8 cellular contexts compared by ENCODE assay signal in the genomic region with DNA sequence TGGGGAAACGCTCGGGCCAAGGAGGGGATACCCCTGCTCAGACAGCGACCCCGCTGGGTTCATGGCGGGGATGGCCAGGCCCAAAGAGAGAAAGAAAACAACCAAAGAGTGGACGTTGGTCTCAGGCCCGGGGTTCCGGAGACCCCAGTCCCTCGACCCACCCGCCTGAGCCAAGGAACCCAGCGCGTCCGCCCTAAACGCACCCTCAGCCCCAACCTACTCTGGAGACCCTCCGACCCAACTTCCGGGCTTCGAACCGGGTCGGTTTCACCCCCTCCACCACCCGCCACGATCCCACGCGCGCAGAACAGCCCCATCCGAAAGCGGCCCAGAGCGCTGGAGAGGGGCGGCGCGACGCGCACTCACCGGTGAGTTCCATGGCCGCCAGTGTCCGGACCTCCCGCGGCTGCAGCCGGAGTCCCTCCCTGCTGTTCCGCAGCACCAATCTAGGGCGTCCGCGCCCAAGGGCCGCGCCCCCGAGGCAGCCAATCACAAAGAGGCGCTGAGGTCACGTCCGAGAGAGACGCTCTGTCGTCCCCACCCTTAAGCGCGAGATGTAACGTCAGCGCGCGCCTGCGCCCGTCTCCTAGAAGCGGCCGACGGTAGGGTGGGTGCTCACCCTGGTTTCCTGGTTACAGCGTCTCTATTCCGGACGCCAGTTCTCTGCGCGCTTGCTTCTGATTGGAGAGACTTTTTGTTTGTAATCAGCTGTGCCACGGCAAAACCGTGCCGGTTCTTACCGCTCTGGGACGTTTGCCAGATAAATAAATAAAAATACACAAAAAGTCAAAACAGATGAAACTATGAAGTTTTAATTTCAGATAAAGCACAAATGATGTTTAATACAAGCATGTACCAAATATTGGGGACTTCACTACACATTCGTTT. TPM values are rescaled to one million over a fixed set of nuclear protein-coding genes. Genes with fewer than 3 reads are reported as not detected.
DNase-seq lines count a peak whose midpoint lies in the region; ATAC-seq lines count a peak whose summit lies in the region.

TSS of gene PIGA (minus strand) at position 389 of the 888 bp plus-strand sequence. CDS start 3,593 bp downstream, outside the sequence.

- H3K9me3 Mint-ChIP-seq in activated CD4-positive, alpha-beta T cell treated with anti-CD3 and anti-CD28 coated beads, Interleukin-2, amount 10 ng/mL, durations not matched to agents 7 days and 5 days: no peaks in the 10 kb centered on the region

- peak within 1 kb of the TSS; percentile 96 for H3K27ac Mint-ChIP-seq in activated CD4-positive, alpha-beta T cell treated with anti-CD3 and anti-CD28 coated beads, Interleukin-2, amount 10 ng/mL, durations not matched to agents 7 days and 5 days

- H3K36me3 ChIP-seq in BLaER1: peaks cover 9% of the 10 kb centered on the region

- H3K4me3 Mint-ChIP-seq in activated CD4-positive, alpha-beta T cell treated with anti-CD3 and anti-CD28 coated beads, Interleukin-2, amount 10 ng/mL, durations not matched to agents 7 days and 5 days: peak within 1 kb of the TSS; percentile 88

- peak within 1 kb of the TSS; percentile 79 for H3K4me2 ChIP-seq in BLaER1

- H4K20me1 ChIP-seq in BLaER1: peaks cover 29% of the 10 kb centered on the region

- peaks cover 6% of the 10 kb centered on the region for H3K4me1 ChIP-seq in BLaER1

- H3K36me3 Mint-ChIP-seq in activated CD4-positive, alpha-beta T cell treated with anti-CD3 and anti-CD28 coated beads, Interleukin-2, amount 10 ng/mL, durations not matched to agents 7 days and 5 days (ENCODE audit: low read depth): peaks cover 2% of the 10 kb centered on the region

- CTCF ChIA-PET in activated CD4-positive, alpha-beta T cell treated with anti-CD3 and anti-CD28 coated beads, Interleukin-2, amount 10 ng/mL, durations not matched to agents 7 days and 5 days (lab: Charles Lee): no interaction called here

- peak within 1 kb of the TSS; percentile 79 for H3K9ac ChIP-seq in BLaER1

- DNase-seq in NCI-H69 (lab: John Stamatoyannopoulos, UW) (peak; percentile 98), dedifferentiated amniotic fluid mesenchymal stem cell (ENCODE audit: extremely low spot score) (peak; percentile 94), left lobe of liver (ENCODE audit: low spot score) (peak; percentile 96)
- peak; percentile 93 for DNase-seq in activated CD4-positive, alpha-beta T cell treated with anti-CD3 and anti-CD28 coated beads, Interleukin-2, amount 10 ng/mL, durations not matched to agents 7 days and 5 days
- DNase-seq in stimulated activated CD4-positive, alpha-beta T cell treated with anti-CD3 and anti-CD28 coated beads, Interleukin-2, amount 100 ng/mL, for 4 hours (ENCODE audit: low read depth): peak; percentile 86

- H3K27ac ChIP-seq in BLaER1: peak within 1 kb of the TSS; percentile 62; the same call in 1 of the 2 replicates

- H3K4me3 ChIP-seq in BLaER1: peak within 1 kb of the TSS; percentile 79

- H3K4me1 Mint-ChIP-seq in activated CD4-positive, alpha-beta T cell treated with anti-CD3 and anti-CD28 coated beads, Interleukin-2, amount 10 ng/mL, durations not matched to agents 7 days and 5 days: peaks cover 21% of the 10 kb centered on the region

- POLR2A ChIA-PET in activated CD4-positive, alpha-beta T cell treated with anti-CD3 and anti-CD28 coated beads, Interleukin-2, amount 10 ng/mL, durations not matched to agents 7 days and 5 days (lab: Charles Lee): no interaction called here

- peak; percentile 99 for ATAC-seq in GM19328 (IDR thresholded peaks at IDR 0.05; ENCODE audit: unreplicated experiment)
- ATAC-seq in HG03520 (IDR thresholded peaks at IDR 0.05; ENCODE audit: unreplicated experiment): peak; percentile 98
- peak; percentile 99 for ATAC-seq in left lobe of liver

- peaks cover 5% of the 10 kb centered on the region for H3K27me3 Mint-ChIP-seq in activated CD4-positive, alpha-beta T cell treated with anti-CD3 and anti-CD28 coated beads, Interleukin-2, amount 10 ng/mL, durations not matched to agents 7 days and 5 days

- peaks cover 89% of the 10 kb centered on the region for H3K27me3 ChIP-seq in BLaER1

- H3K9me3 ChIP-seq in BLaER1: no peaks in the 10 kb centered on the region

RNA-seq across cellular contexts. Expression of gene PIGA, which starts in this region (rescaled TPM):
- total RNA-seq in activated CD4-positive, alpha-beta T cell treated with anti-CD3 and anti-CD28 coated beads, Interleukin-2, amount 10 ng/mL, durations not matched to agents 7 days and 5 days: 10 to 100 TPM; 16.4 to 19.7 TPM
- total RNA-seq in left lobe of liver: 5.7 TPM

Comparison
In these comparisons a context has a peak if more than half of its experiments do, and no peak if none do; other contexts are left out.
1. Peak in every context shown above with its lines: DNase-seq, ATAC-seq, H3K4me3 ChIP-seq and H3K27ac ChIP-seq.